ENCODE assay signal across 1 cellular context in the genomic region with DNA sequence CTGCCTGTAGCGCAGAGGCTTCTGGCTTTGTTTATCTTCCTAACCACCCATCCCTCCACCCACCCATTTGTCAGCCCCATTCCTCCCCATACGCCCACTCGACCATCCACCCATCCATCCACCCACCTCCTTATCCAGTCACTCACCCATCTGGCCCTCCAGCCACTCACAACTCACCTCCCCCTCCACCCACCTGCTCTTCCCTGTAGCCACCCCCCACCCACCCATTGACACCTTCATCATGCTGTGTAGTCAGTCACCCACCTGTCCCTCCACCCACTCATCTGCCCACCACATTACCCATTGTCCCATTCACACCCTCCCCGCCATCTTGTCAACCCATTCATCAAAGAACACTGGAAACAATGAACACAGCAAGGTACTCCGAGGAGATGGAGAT.
TF ChIP-seq lines count a peak whose summit lies in the region.

No MANE protein-coding gene starts in this region.

TF ChIP-seq in K562, 482 proteins besides CTCF, POLR2A, EP300 and RAD21:
- TF ChIP-seq, protein P1, sequence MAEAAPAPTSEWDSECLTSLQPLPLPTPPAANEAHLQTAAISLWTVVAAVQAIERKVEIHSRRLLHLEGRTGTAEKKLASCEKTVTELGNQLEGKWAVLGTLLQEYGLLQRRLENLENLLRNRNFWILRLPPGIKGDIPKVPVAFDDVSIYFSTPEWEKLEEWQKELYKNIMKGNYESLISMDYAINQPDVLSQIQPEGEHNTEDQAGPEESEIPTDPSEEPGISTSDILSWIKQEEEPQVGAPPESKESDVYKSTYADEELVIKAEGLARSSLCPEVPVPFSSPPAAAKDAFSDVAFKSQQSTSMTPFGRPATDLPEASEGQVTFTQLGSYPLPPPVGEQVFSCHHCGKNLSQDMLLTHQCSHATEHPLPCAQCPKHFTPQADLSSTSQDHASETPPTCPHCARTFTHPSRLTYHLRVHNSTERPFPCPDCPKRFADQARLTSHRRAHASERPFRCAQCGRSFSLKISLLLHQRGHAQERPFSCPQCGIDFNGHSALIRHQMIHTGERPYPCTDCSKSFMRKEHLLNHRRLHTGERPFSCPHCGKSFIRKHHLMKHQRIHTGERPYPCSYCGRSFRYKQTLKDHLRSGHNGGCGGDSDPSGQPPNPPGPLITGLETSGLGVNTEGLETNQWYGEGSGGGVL (CRISPR knock-in tag; IDR thresholded peaks at IDR 0.05) = no peak
- TF ChIP-seq CBFA2T3 (IDR thresholded peaks at IDR 0.05) (peak; percentile 51), EHMT2 (IDR thresholded peaks at IDR 0.05) (0 out of 2 replicates have a peak, but pooled peaks have one; percentile 60), FOSL1 (tag; conservative IDR thresholded peaks at IDR 0.05) (no peak), TEAD4 (IDR thresholded peaks at IDR 0.05; ENCODE audit: low read length) (peak; percentile 80; the same call in 1 of the 2 replicates), TEAD4 (CRISPR knock-in tag; IDR thresholded peaks at IDR 0.05; ENCODE audit: borderline replicate concordance) (no peak), HEY1 (CRISPR knock-in tag; IDR thresholded peaks at IDR 0.05; ENCODE audit: borderline replicate concordance) (no peak), ZSCAN29 (IDR thresholded peaks at IDR 0.05) (no peak), KDM1A (IDR thresholded peaks at IDR 0.05) (no peak), ARID1B (IDR thresholded peaks at IDR 0.05) (0 out of 2 replicates have a peak, but pooled peaks have one; percentile 11), FOXA1 (IDR thresholded peaks at IDR 0.05; ENCODE audit: borderline replicate concordance) (no peak), SAFB2 (IDR thresholded peaks at IDR 0.05; ENCODE audit: borderline replicate concordance, low read depth, low read length, severe bottlenecking) (no peak), CBFA2T2 (conservative IDR thresholded peaks at IDR 0.05) (peak; percentile 38; the same call in 1 of the 2 replicates), EGR1 (conservative IDR thresholded peaks at IDR 0.05) (peak; percentile 99)
- TF ChIP-seq, protein P2, sequence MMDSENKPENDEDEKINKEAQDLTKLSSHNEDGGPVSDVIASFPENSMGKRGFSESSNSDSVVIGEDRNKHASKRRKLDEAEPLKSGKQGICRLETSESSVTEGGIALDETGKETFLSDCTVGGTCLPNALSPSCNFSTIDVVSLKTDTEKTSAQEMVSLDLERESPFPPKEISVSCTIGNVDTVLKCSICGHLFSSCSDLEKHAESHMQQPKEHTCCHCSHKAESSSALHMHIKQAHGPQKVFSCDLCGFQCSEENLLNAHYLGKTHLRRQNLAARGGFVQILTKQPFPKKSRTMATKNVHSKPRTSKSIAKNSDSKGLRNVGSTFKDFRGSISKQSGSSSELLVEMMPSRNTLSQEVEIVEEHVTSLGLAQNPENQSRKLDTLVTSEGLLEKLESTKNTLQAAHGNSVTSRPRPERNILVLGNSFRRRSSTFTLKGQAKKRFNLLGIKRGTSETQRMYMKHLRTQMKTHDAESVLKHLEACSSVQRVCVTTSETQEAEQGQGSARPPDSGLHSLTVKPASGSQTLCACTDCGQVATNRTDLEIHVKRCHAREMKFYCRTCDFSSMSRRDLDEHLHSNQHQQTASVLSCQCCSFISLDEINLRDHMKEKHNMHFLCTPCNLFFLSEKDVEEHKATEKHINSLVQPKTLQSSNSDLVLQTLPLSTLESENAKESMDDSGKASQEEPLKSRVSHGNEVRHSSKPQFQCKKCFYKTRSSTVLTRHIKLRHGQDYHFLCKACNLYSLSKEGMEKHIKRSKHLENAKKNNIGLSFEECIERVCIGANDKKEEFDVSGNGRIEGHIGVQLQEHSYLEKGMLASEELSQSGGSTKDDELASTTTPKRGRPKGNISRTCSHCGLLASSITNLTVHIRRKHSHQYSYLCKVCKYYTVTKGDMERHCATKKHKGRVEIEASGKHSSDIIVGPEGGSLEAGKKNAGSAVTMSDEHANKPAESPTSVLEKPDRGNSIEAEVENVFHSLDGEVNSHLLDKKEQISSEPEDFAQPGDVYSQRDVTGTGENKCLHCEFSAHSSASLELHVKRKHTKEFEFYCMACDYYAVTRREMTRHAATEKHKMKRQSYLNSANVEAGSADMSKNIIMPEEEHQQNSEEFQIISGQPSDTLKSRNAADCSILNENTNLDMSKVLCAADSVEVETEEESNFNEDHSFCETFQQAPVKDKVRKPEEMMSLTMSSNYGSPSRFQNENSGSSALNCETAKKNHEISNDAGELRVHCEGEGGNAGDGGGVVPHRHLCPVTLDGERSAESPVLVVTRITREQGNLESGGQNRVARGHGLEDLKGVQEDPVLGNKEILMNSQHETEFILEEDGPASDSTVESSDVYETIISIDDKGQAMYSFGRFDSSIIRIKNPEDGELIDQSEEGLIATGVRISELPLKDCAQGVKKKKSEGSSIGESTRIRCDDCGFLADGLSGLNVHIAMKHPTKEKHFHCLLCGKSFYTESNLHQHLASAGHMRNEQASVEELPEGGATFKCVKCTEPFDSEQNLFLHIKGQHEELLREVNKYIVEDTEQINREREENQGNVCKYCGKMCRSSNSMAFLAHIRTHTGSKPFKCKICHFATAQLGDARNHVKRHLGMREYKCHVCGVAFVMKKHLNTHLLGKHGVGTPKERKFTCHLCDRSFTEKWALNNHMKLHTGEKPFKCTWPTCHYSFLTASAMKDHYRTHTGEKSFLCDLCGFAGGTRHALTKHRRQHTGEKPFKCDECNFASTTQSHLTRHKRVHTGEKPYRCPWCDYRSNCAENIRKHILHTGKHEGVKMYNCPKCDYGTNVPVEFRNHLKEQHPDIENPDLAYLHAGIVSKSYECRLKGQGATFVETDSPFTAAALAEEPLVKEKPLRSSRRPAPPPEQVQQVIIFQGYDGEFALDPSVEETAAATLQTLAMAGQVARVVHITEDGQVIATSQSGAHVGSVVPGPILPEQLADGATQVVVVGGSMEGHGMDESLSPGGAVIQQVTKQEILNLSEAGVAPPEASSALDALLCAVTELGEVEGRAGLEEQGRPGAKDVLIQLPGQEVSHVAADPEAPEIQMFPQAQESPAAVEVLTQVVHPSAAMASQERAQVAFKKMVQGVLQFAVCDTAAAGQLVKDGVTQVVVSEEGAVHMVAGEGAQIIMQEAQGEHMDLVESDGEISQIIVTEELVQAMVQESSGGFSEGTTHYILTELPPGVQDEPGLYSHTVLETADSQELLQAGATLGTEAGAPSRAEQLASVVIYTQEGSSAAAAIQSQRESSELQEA (IDR thresholded peaks at IDR 0.05; ENCODE audit: low read depth) = no peak
